1 cellular context compared by ENCODE assay signal in the genomic region with DNA sequence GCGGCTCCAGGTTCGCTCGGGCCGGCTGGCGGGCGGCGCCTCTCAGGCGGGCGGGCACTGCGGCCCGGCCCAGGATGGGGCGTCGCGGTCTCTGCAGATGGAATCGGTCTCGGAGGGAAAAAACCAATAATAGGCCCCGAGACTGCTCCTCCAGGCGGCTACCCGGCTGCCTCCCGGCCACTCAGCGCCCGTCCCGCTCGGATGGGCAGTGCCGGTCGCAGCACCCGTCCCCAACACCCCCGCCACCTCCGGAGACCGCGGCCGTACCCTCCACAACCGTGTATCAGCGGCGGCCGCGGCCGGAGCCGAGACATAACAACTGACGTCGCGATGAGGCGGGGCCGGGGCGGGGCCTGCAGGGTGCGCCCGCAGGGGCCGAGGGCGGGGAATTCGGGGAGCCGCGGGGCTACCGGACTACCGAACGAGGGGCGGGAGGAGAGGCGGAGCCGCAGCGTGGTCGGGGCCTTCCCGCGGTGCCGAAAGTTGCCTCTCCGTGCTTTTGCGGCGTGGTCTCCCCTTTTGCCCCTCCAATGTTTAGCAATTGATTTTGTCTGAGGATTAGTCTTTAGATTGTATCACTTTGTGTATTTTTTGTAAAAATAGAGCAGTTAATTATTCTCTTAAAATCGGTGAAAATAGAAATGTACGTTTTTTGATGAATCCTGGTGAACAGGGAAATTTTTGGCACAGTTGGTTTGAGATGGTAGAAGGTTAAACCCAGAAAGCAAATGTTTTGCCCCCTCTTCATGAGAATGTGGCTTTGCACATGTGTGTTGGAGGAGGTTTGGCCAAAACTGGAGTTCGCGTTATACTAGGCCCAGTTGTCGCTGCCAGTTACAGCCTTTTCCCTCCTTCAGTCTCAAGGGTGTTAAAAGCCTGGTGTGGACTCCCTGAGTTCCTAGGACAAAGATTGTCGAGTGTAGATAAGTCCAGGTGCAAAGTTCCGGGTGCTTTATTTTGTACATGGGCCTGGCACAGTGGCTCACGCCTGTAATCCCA.
TF ChIP-seq lines count a peak whose summit lies in the region.

A gene with protein sequence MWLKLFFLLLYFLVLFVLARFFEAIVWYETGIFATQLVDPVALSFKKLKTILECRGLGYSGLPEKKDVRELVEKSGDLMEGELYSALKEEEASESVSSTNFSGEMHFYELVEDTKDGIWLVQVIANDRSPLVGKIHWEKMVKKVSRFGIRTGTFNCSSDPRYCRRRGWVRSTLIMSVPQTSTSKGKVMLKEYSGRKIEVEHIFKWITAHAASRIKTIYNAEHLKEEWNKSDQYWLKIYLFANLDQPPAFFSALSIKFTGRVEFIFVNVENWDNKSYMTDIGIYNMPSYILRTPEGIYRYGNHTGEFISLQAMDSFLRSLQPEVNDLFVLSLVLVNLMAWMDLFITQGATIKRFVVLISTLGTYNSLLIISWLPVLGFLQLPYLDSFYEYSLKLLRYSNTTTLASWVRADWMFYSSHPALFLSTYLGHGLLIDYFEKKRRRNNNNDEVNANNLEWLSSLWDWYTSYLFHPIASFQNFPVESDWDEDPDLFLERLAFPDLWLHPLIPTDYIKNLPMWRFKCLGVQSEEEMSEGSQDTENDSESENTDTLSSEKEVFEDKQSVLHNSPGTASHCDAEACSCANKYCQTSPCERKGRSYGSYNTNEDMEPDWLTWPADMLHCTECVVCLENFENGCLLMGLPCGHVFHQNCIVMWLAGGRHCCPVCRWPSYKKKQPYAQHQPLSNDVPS (minus strand): TSS at position 317 of the 999 bp plus-strand sequence. CDS start 979 bp downstream, outside the sequence.

TF ChIP-seq in HepG2, 621 proteins besides CTCF, POLR2A, EP300 and RAD21 (continued from another document):
- TF ChIP-seq JARID2 (CRISPR knock-in tag; IDR thresholded peaks at IDR 0.05; ENCODE audit: insufficient replicate concordance) (no peak), SUZ12 (IDR thresholded peaks at IDR 0.05; ENCODE audit: low read depth, low read length) (no peak), CREM (IDR thresholded peaks at IDR 0.05) (peak; percentile 11; the same call in 1 of the 2 replicates), CREM (CRISPR knock-in tag; IDR thresholded peaks at IDR 0.05) (no peak), ZNF737 (CRISPR knock-in tag; IDR thresholded peaks at IDR 0.05; ENCODE audit: borderline replicate concordance) (no peak), ZNF614 (CRISPR knock-in tag; IDR thresholded peaks at IDR 0.05; ENCODE audit: borderline replicate concordance) (no peak; the same call in 1 of the 2 replicates), MTA1 (CRISPR knock-in tag; IDR thresholded peaks at IDR 0.05; ENCODE audit: borderline replicate concordance) (peak; percentile 49; the same call in 1 of the 2 replicates), ZSCAN12 (CRISPR knock-in tag; IDR thresholded peaks at IDR 0.05) (peak; percentile 84), SIN3B (IDR thresholded peaks at IDR 0.05; ENCODE audit: low read length) (no peak), STAG1 (CRISPR knock-in tag; IDR thresholded peaks at IDR 0.05) (no peak; the same call in 1 of the 2 replicates), HCFC1 (IDR thresholded peaks at IDR 0.05; ENCODE audit: low read depth, low read length) (peak; percentile 32; the same call in 1 of the 2 replicates), ZNF260 (CRISPR knock-in tag; IDR thresholded peaks at IDR 0.05; ENCODE audit: borderline replicate concordance, low read depth) (no peak), TBP (CRISPR knock-in tag; IDR thresholded peaks at IDR 0.05) (0 out of 2 replicates have a peak, but pooled peaks have one; percentile 46), ZSCAN21 (CRISPR knock-in tag; IDR thresholded peaks at IDR 0.05; ENCODE audit: borderline replicate concordance) (peak; percentile 95), ZMYM3 (CRISPR knock-in tag; IDR thresholded peaks at IDR 0.05) (peak; percentile 49; the same call in 1 of the 2 replicates), STAT5B (CRISPR knock-in tag; IDR thresholded peaks at IDR 0.05) (peak; percentile 76), AHR (CRISPR knock-in tag; IDR thresholded peaks at IDR 0.05) (0 out of 2 replicates have a peak, but pooled peaks have one; percentile 56), FIP1L1 (IDR thresholded peaks at IDR 0.05; ENCODE audit: borderline replicate concordance, insufficient read depth, low read depth, low read length) (no peak), SOX6 (IDR thresholded peaks at IDR 0.05) (no peak), SOX6 (CRISPR knock-in tag; IDR thresholded peaks at IDR 0.05) (peak; percentile 59), ZNF274 (CRISPR knock-in tag; IDR thresholded peaks at IDR 0.05) (peak; percentile 83; the same call in 1 of the 2 replicates), HMG20A (CRISPR knock-in tag; IDR thresholded peaks at IDR 0.05; ENCODE audit: borderline replicate concordance) (peak; percentile 31; the same call in 1 of the 2 replicates), SETDB1 (CRISPR knock-in tag; IDR thresholded peaks at IDR 0.05; ENCODE audit: borderline replicate concordance) (no peak), ZNF747 (CRISPR knock-in tag; IDR thresholded peaks at IDR 0.05; ENCODE audit: borderline replicate concordance) (peak; percentile 75; the same call in 1 of the 2 replicates), RFXANK (CRISPR knock-in tag; IDR thresholded peaks at IDR 0.05) (0 out of 2 replicates have a peak, but pooled peaks have one; percentile 62), PHF8 (CRISPR knock-in tag; IDR thresholded peaks at IDR 0.05) (peak; percentile 90)
- TF ChIP-seq, protein P1, sequence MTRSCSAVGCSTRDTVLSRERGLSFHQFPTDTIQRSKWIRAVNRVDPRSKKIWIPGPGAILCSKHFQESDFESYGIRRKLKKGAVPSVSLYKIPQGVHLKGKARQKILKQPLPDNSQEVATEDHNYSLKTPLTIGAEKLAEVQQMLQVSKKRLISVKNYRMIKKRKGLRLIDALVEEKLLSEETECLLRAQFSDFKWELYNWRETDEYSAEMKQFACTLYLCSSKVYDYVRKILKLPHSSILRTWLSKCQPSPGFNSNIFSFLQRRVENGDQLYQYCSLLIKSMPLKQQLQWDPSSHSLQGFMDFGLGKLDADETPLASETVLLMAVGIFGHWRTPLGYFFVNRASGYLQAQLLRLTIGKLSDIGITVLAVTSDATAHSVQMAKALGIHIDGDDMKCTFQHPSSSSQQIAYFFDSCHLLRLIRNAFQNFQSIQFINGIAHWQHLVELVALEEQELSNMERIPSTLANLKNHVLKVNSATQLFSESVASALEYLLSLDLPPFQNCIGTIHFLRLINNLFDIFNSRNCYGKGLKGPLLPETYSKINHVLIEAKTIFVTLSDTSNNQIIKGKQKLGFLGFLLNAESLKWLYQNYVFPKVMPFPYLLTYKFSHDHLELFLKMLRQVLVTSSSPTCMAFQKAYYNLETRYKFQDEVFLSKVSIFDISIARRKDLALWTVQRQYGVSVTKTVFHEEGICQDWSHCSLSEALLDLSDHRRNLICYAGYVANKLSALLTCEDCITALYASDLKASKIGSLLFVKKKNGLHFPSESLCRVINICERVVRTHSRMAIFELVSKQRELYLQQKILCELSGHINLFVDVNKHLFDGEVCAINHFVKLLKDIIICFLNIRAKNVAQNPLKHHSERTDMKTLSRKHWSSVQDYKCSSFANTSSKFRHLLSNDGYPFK (CRISPR knock-in tag; IDR thresholded peaks at IDR 0.05; ENCODE audit: borderline replicate concordance), result no peak; the same call in none of the 2 replicates
- TF ChIP-seq, protein P2, sequence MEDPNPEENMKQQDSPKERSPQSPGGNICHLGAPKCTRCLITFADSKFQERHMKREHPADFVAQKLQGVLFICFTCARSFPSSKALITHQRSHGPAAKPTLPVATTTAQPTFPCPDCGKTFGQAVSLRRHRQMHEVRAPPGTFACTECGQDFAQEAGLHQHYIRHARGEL (CRISPR knock-in tag; IDR thresholded peaks at IDR 0.05), result 0 out of 2 replicates have a peak, but pooled peaks have one; percentile 43
- TF ChIP-seq, protein P3, sequence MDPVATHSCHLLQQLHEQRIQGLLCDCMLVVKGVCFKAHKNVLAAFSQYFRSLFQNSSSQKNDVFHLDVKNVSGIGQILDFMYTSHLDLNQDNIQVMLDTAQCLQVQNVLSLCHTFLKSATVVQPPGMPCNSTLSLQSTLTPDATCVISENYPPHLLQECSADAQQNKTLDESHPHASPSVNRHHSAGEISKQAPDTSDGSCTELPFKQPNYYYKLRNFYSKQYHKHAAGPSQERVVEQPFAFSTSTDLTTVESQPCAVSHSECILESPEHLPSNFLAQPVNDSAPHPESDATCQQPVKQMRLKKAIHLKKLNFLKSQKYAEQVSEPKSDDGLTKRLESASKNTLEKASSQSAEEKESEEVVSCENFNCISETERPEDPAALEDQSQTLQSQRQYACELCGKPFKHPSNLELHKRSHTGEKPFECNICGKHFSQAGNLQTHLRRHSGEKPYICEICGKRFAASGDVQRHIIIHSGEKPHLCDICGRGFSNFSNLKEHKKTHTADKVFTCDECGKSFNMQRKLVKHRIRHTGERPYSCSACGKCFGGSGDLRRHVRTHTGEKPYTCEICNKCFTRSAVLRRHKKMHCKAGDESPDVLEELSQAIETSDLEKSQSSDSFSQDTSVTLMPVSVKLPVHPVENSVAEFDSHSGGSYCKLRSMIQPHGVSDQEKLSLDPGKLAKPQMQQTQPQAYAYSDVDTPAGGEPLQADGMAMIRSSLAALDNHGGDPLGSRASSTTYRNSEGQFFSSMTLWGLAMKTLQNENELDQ (CRISPR knock-in tag; IDR thresholded peaks at IDR 0.05; ENCODE audit: borderline replicate concordance), result no peak
- TF ChIP-seq, protein P4, sequence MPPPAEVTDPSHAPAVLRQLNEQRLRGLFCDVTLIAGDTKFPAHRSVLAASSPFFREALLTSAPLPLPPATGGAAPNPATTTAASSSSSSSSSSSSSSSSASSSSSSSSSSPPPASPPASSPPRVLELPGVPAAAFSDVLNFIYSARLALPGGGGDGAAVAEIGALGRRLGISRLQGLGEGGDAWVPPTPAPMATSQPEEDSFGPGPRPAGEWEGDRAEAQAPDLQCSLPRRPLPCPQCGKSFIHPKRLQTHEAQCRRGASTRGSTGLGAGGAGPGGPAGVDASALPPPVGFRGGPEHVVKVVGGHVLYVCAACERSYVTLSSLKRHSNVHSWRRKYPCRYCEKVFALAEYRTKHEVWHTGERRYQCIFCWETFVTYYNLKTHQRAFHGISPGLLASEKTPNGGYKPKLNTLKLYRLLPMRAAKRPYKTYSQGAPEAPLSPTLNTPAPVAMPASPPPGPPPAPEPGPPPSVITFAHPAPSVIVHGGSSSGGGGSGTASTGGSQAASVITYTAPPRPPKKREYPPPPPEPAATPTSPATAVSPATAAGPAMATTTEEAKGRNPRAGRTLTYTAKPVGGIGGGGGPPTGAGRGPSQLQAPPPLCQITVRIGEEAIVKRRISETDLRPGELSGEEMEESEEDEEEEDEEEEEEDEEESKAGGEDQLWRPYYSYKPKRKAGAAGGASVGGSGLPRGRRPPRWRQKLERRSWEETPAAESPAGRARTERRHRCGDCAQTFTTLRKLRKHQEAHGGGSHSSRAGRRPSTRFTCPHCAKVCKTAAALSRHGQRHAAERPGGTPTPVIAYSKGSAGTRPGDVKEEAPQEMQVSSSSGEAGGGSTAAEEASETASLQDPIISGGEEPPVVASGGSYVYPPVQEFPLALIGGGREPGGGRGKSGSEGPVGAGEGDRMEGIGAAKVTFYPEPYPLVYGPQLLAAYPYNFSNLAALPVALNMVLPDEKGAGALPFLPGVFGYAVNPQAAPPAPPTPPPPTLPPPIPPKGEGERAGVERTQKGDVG (CRISPR knock-in tag; IDR thresholded peaks at IDR 0.05; ENCODE audit: borderline replicate concordance), result peak; percentile 62; the same call in 1 of the 2 replicates
- TF ChIP-seq, protein P5, sequence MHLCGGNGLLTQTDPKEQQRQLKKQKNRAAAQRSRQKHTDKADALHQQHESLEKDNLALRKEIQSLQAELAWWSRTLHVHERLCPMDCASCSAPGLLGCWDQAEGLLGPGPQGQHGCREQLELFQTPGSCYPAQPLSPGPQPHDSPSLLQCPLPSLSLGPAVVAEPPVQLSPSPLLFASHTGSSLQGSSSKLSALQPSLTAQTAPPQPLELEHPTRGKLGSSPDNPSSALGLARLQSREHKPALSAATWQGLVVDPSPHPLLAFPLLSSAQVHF (CRISPR knock-in tag; IDR thresholded peaks at IDR 0.05), result peak; percentile 72; the same call in 1 of the 2 replicates
- TF ChIP-seq, protein P6, sequence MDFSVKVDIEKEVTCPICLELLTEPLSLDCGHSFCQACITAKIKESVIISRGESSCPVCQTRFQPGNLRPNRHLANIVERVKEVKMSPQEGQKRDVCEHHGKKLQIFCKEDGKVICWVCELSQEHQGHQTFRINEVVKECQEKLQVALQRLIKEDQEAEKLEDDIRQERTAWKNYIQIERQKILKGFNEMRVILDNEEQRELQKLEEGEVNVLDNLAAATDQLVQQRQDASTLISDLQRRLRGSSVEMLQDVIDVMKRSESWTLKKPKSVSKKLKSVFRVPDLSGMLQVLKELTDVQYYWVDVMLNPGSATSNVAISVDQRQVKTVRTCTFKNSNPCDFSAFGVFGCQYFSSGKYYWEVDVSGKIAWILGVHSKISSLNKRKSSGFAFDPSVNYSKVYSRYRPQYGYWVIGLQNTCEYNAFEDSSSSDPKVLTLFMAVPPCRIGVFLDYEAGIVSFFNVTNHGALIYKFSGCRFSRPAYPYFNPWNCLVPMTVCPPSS (IDR thresholded peaks at IDR 0.05), result no peak
